Comparison of ENCODE assay signal across 13 cellular contexts in genomic region chr6:101806241-101806640, GRCh38.
DNase-seq lines count a peak whose midpoint lies in the region; ATAC-seq and TF ChIP-seq lines count a peak whose summit lies in the region.
"Had no signal": no experiment of that assay in that cellular context is flagged by ENCODE, and none has a peak within 500 bp of the region (broad histone marks: within the 10 kb centered on the region; RNA-seq: fewer than 3 reads in every experiment).

No MANE protein-coding gene starts in this region.

- peaks cover 42% of the 10 kb centered on the region for H3K4me1 ChIP-seq in ACC112 (ENCODE audit: control insufficient read depth, insufficient read depth, low read length, unreplicated experiment)
- H3K4me1 ChIP-seq: testis had no signal

- H3K27me3 Mint-ChIP-seq in HFFc6 (ENCODE audit: insufficient read depth) = no peaks in the 10 kb centered on the region
- no peaks in the 10 kb centered on the region for H3K27me3 Mint-ChIP-seq in stimulated activated naive CD8-positive, alpha-beta T cell treated with anti-CD3 and anti-CD28 coated beads, Interleukin-15, amount 100 ng/mL, for 72 hours
- H3K27me3 Mint-ChIP-seq: activated naive CD8-positive, alpha-beta T cell had no signal

- H3K27ac Mint-ChIP-seq in HFFc6 = peak overlapping the region; percentile 67
- H3K27ac Mint-ChIP-seq in stimulated activated naive CD8-positive, alpha-beta T cell treated with anti-CD3 and anti-CD28 coated beads, Interleukin-15, amount 100 ng/mL, for 72 hours = no peak overlapping the region
- H3K27ac Mint-ChIP-seq: activated naive CD8-positive, alpha-beta T cell had no signal

- H3K4me1 Mint-ChIP-seq in HFFc6 (ENCODE audit: low read depth) = peaks cover 57% of the 10 kb centered on the region
- no peaks in the 10 kb centered on the region for H3K4me1 Mint-ChIP-seq in stimulated activated naive CD8-positive, alpha-beta T cell treated with anti-CD3 and anti-CD28 coated beads, Interleukin-15, amount 100 ng/mL, for 72 hours

- peak overlapping the region; percentile 55 for H2AFZ ChIP-seq in ACC112 (ENCODE audit: low read length, unreplicated experiment)

- no peaks in the 10 kb centered on the region for H3K79me2 ChIP-seq in ACC112 (ENCODE audit: control insufficient read depth, insufficient read depth, low read length, unreplicated experiment)

- DNase-seq in HFFc6 (peak; percentile 84), SW480 (ENCODE audit: low spot score) (peak; percentile 89), fibroblast of the aortic adventitia (ENCODE audit: low read depth) (peak; percentile 89), T-helper 9 cell (no peak), kidney glomerular epithelial cell (lab: John Stamatoyannopoulos, UW) (no peak), mesenteric fat pad (ENCODE audit: low spot score) (no peak)
- DNase-seq in stimulated activated naive CD8-positive, alpha-beta T cell treated with anti-CD3 and anti-CD28 coated beads, Interleukin-15, amount 100 ng/mL, for 72 hours = no peak
- DNase-seq: cortex of kidney; NCI-H1417; stimulated activated CD4-positive, alpha-beta T cell treated with anti-CD3 and anti-CD28 coated beads, Interleukin-12 subunit alpha, Interleukin-12 subunit beta, amount 100 ng/mL, for 4 hours; testis had no signal

- H3K27ac ChIP-seq in ACC112 (ENCODE audit: low read depth, low read length) = peak overlapping the region; percentile 81
- H3K27ac ChIP-seq: testis had no signal

- H3K9me3 Mint-ChIP-seq in HFFc6 = no peaks in the 10 kb centered on the region
- H3K9me3 Mint-ChIP-seq in stimulated activated naive CD8-positive, alpha-beta T cell treated with anti-CD3 and anti-CD28 coated beads, Interleukin-15, amount 100 ng/mL, for 72 hours = no peaks in the 10 kb centered on the region

- no peak overlapping the region for H3K4me3 ChIP-seq in ACC112 (ENCODE audit: low read depth, low read length)
- no peak overlapping the region for H3K4me3 ChIP-seq in fibroblast of the aortic adventitia (ENCODE audit: low read depth, low read length)
- H3K4me3 ChIP-seq: testis had no signal

- H3K36me3 ChIP-seq in ACC112 (ENCODE audit: insufficient read depth, low read length) = no peaks in the 10 kb centered on the region

- no peak for ATAC-seq in stimulated activated naive CD8-positive, alpha-beta T cell treated with anti-CD3 and anti-CD28 coated beads, Interleukin-15, amount 100 ng/mL, for 72 hours

- H3K27me3 ChIP-seq in ACC112 (ENCODE audit: insufficient read depth, low read length) = no peaks in the 10 kb centered on the region
- H3K27me3 ChIP-seq: testis had no signal

- H3K36me3 Mint-ChIP-seq in HFFc6 (ENCODE audit: low read depth) = peaks cover 11% of the 10 kb centered on the region
- H3K36me3 Mint-ChIP-seq: activated naive CD8-positive, alpha-beta T cell had no signal

- peak overlapping the region; percentile 27 for H3K4me3 Mint-ChIP-seq in HFFc6
- H3K4me3 Mint-ChIP-seq in stimulated activated naive CD8-positive, alpha-beta T cell treated with anti-CD3 and anti-CD28 coated beads, Interleukin-15, amount 100 ng/mL, for 72 hours = no peak overlapping the region
- H3K4me3 Mint-ChIP-seq: activated naive CD8-positive, alpha-beta T cell had no signal

- TF ChIP-seq CTCF in HFFc6 (IDR thresholded peaks at IDR 0.05) (no peak), fibroblast of the aortic adventitia (IDR thresholded peaks at IDR 0.05; ENCODE audit: insufficient read depth, low read length) (no peak)

Comparison
In these comparisons a context has a peak if more than half of its experiments do, and no peak if none do; other contexts are left out.
1. DNase-seq: peak in HFFc6 (single experiment), SW480 (single experiment) and fibroblast of the aortic adventitia (single experiment); none in T-helper 9 cell (single experiment), kidney glomerular epithelial cell (single experiment), mesenteric fat pad (single experiment) and stimulated activated naive CD8-positive, alpha-beta T cell treated with anti-CD3 and anti-CD28 coated beads, Interleukin-15, amount 100 ng/mL, for 72 hours (0 of 2).